ENCODE assay signal across 1 cellular context in the genomic region with DNA sequence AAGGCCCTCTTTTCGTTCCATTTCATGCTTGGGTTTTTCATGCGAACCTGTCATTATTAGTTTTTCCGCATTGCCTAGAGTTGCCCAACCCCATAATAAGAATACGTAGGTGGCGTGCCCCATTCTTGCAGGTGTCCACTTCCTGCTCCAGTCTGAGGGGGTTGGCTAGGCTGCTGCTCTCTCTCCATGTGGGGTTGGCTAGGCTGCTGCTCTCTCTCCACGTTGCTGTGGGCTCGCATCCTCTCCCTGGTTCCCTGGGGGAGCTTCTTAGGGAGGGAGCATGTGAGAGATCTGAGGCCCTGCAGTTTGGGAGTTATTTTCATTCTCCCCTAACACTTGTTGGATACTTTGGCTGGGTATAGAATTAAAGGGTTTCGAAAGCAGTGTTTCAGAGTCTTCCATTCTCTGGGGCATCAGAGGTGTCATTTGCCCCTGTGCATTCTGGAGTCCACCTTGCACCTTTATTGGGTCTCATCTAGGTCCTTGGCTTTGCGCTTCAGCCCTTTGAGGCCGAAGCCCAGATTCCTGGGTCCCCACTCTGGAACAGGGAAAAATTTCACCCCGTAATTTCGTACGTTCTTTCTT.
TF ChIP-seq lines count a peak whose summit lies in the region.

No MANE protein-coding gene starts in this region.

TF ChIP-seq in GM12891, 5 proteins besides CTCF, POLR2A, EP300 and RAD21:
- no peak for TF ChIP-seq POU2F2 (IDR thresholded peaks at IDR 0.05; ENCODE audit: low read depth, low read length)
- TF ChIP-seq POLR2AphosphoS5 (IDR thresholded peaks at IDR 0.05; ENCODE audit: low read depth, low read length): no peak
- TF ChIP-seq SPI1 (IDR thresholded peaks at IDR 0.05; ENCODE audit: low read depth, low read length): no peak
